In the genomic region with DNA sequence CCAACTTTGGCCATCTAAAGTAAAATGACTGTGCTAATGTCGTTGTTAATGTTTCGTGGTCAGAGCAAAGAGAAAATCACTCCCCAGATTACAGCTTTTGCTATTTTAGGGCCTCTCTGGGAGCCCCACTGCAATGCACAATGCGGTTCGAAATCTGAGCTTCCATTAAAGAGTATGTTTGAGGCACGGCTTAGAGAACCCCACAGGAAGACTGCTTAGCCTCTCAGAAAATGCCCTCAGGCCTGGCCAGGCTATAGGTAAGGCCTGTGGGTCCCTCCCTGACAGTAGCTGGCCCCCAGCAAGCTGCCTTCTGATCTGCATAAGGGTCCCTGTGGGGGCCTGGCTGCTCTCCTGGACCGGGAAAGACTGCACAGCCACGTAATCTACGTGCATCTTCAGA, we compare ENCODE assay signal across 37 cellular contexts.
"Had no signal": no experiment of that assay in that cellular context is flagged by ENCODE, and none has a peak within 500 bp of the region (broad histone marks: within the 10 kb centered on the region; RNA-seq: fewer than 3 reads in every experiment).

No MANE protein-coding gene starts in this region.

- H3K4me3 ChIP-seq: ascending aorta, cardiac muscle cell had no signal

- DNase-seq: activated B cell treated with CpG ODN at 0.5 μM for 24 hours; activated CD4-positive, alpha-beta memory T cell treated with anti-CD3 and anti-CD28 coated beads for 36 hours; activated CD4-positive, alpha-beta T cell treated with anti-CD3 and anti-CD28 coated beads for 4 hours; activated CD4-positive, alpha-beta T cell treated with anti-CD3 and anti-CD28 coated beads, Interleukin-2, amount 10 ng/mL, durations not matched to agents 24 days and 14 days; activated CD4-positive, alpha-beta T cell treated with anti-CD3 and anti-CD28 coated beads, Interleukin-2, amount 50 U/mL, for 1 hour; activated CD4-positive, alpha-beta T cell treated with anti-CD3 and anti-CD28 coated beads, Interleukin-2, amount 50 U/mL, for 4 hours; activated CD4-positive, CD25-positive, alpha-beta regulatory T cell treated with anti-CD3 and anti-CD28 coated beads, Interleukin-2, amount 50 U/mL, for 72 hours; activated CD8-positive, alpha-beta memory T cell treated with anti-CD3 and anti-CD28 coated beads, Interleukin-2, amount 50 U/mL, for 4 hours; activated CD8-positive, alpha-beta T cell treated with anti-CD3 and anti-CD28 coated beads for 36 hours; activated effector memory CD4-positive, alpha-beta T cell treated with anti-CD3 and anti-CD28 coated beads, Interleukin-2, amount 50 U/mL, for 16 hours; activated gamma-delta T cell treated with Interleukin-2 at 50 U/mL for 16 hours; activated naive CD4-positive, alpha-beta T cell; activated naive CD4-positive, alpha-beta T cell treated with anti-CD3 and anti-CD28 coated beads, Interleukin-2, amount 10 ng/mL, durations not matched to agents 7 days and 5 days; activated naive CD8-positive, alpha-beta T cell treated with anti-CD3 and anti-CD28 coated beads, Interleukin-2, amount 10 ng/mL, durations not matched to agents 7 days and 5 days; activated naive CD8-positive, alpha-beta T cell treated with anti-CD3 and anti-CD28 coated beads, Interleukin-2, amount 50 U/mL, for 24 hours; activated T-cell treated with anti-CD3 and anti-CD28 coated beads for 4 hours; activated T-cell treated with anti-CD3 and anti-CD28 coated beads, Interleukin-2, amount 50 U/mL, for 1 hour; activated T-cell treated with anti-CD3 and anti-CD28 coated beads, Interleukin-2, amount 50 U/mL, for 4 hours; activated T-cell treated with anti-CD3 and anti-CD28 coated beads, Interleukin-2, amount 50 U/mL, for 72 hours; amygdala; anterior cingulate cortex; caudate nucleus; cerebellar nuclear complex; T-helper 1 cell; T-helper 2 cell; T-helper 9 cell had no signal

- H3K9me3 Mint-ChIP-seq: activated T-helper 17 cell treated with anti-CD3 and anti-CD28 coated beads, Interleukin-2, amount 50 U/mL, for 72 hours had no signal

- ATAC-seq: activated CD8-positive, alpha-beta T cell treated with anti-CD3 and anti-CD28 coated beads for 36 hours; activated naive CD8-positive, alpha-beta T cell treated with anti-CD3 and anti-CD28 coated beads, Interleukin-2, amount 50 U/mL, for 24 hours; activated T-cell treated with anti-CD3 and anti-CD28 coated beads, Interleukin-2, amount 50 U/mL, for 4 hours; activated T-cell treated with anti-CD3 and anti-CD28 coated beads, Interleukin-2, amount 50 U/mL, for 72 hours; activated T-helper 17 cell treated with anti-CD3 and anti-CD28 coated beads, Interleukin-2, amount 50 U/mL, for 72 hours had no signal

- H3K27me3 Mint-ChIP-seq: activated B cell treated with CpG ODN at 0.5 μM for 24 hours; activated CD4-positive, alpha-beta memory T cell treated with anti-CD3 and anti-CD28 coated beads for 36 hours; activated CD4-positive, alpha-beta T cell treated with anti-CD3 and anti-CD28 coated beads, Interleukin-2, amount 10 ng/mL, durations not matched to agents 24 days and 14 days; activated CD8-positive, alpha-beta T cell treated with anti-CD3 and anti-CD28 coated beads for 36 hours; activated naive CD4-positive, alpha-beta T cell treated with anti-CD3 and anti-CD28 coated beads, Interleukin-2, amount 10 ng/mL, durations not matched to agents 7 days and 5 days; activated naive CD4-positive, alpha-beta T cell treated with anti-CD3 and anti-CD28 coated beads, Interleukin-2, amount 50 U/mL, for 24 hours; activated naive CD8-positive, alpha-beta T cell; activated naive CD8-positive, alpha-beta T cell treated with anti-CD3 and anti-CD28 coated beads, Interleukin-2, amount 10 ng/mL, durations not matched to agents 7 days and 5 days; activated naive CD8-positive, alpha-beta T cell treated with anti-CD3 and anti-CD28 coated beads, Interleukin-2, amount 50 U/mL, for 24 hours; activated T-helper 17 cell treated with anti-CD3 and anti-CD28 coated beads, Interleukin-2, amount 50 U/mL, for 72 hours; central memory CD8-positive, alpha-beta T cell had no signal

- H3K27ac ChIP-seq: ascending aorta, cardiac muscle cell, VCaP had no signal

- H3K27me3 ChIP-seq: ascending aorta, cardiac muscle cell had no signal

- H3K4me3 Mint-ChIP-seq: activated B cell treated with CpG ODN at 0.5 μM for 24 hours; activated CD4-positive, alpha-beta memory T cell treated with anti-CD3 and anti-CD28 coated beads for 36 hours; activated CD4-positive, alpha-beta T cell treated with anti-CD3 and anti-CD28 coated beads, Interleukin-2, amount 10 ng/mL, durations not matched to agents 24 days and 14 days; activated CD8-positive, alpha-beta T cell treated with anti-CD3 and anti-CD28 coated beads for 36 hours; activated naive CD4-positive, alpha-beta T cell treated with anti-CD3 and anti-CD28 coated beads, Interleukin-2, amount 10 ng/mL, durations not matched to agents 7 days and 5 days; activated naive CD4-positive, alpha-beta T cell treated with anti-CD3 and anti-CD28 coated beads, Interleukin-2, amount 50 U/mL, for 24 hours; activated naive CD8-positive, alpha-beta T cell; activated naive CD8-positive, alpha-beta T cell treated with anti-CD3 and anti-CD28 coated beads, Interleukin-2, amount 10 ng/mL, durations not matched to agents 7 days and 5 days; activated naive CD8-positive, alpha-beta T cell treated with anti-CD3 and anti-CD28 coated beads, Interleukin-2, amount 50 U/mL, for 24 hours; activated T-cell treated with anti-CD3 and anti-CD28 coated beads, Interleukin-2, amount 50 U/mL, for 4 hours; activated T-cell treated with anti-CD3 and anti-CD28 coated beads, Interleukin-2, amount 50 U/mL, for 72 hours; activated T-helper 1 cell treated with anti-CD3 and anti-CD28 coated beads, Interleukin-12 subunit alpha, Interleukin-12 subunit beta, Interleukin-2, Interleukin-4 antibody, amounts not matched to agents 30 ng/mL and 10 ng/mL and 1 ng/mL, durations not matched to agents 14 hours and 24 hours and 36 hours; activated T-helper 17 cell treated with anti-CD3 and anti-CD28 coated beads, Interleukin-2, amount 50 U/mL, for 72 hours; brain; central memory CD8-positive, alpha-beta T cell; T-helper 1 cell treated with Interleukin-12 subunit alpha and Interleukin-12 subunit beta and Interleukin-4 antibody, amounts not matched to agents 30 μg/mL and 1 μg/mL, for 36 hours; T-helper 2 cell treated with Interferon-gamma antibody and Interleukin-4, amounts not matched to agents 5 μg/mL and 100 μg/mL, for 36 hours had no signal

- H3K4me1 Mint-ChIP-seq: activated B cell treated with CpG ODN at 0.5 μM for 24 hours; activated CD4-positive, alpha-beta T cell treated with anti-CD3 and anti-CD28 coated beads, Interleukin-2, amount 10 ng/mL, durations not matched to agents 24 days and 14 days; activated naive CD4-positive, alpha-beta T cell treated with anti-CD3 and anti-CD28 coated beads, Interleukin-2, amount 10 ng/mL, durations not matched to agents 7 days and 5 days; activated naive CD4-positive, alpha-beta T cell treated with anti-CD3 and anti-CD28 coated beads, Interleukin-2, amount 50 U/mL, for 24 hours; activated naive CD8-positive, alpha-beta T cell treated with anti-CD3 and anti-CD28 coated beads, Interleukin-2, amount 10 ng/mL, durations not matched to agents 7 days and 5 days; activated naive CD8-positive, alpha-beta T cell treated with anti-CD3 and anti-CD28 coated beads, Interleukin-2, amount 50 U/mL, for 24 hours; activated T-helper 17 cell treated with anti-CD3 and anti-CD28 coated beads, Interleukin-2, amount 50 U/mL, for 72 hours; brain; central memory CD8-positive, alpha-beta T cell had no signal

- H3K9me3 ChIP-seq: ascending aorta had no signal

- H3K36me3 Mint-ChIP-seq: activated CD4-positive, alpha-beta memory T cell treated with anti-CD3 and anti-CD28 coated beads for 36 hours; activated naive CD4-positive, alpha-beta T cell treated with anti-CD3 and anti-CD28 coated beads, Interleukin-2, amount 10 ng/mL, durations not matched to agents 7 days and 5 days; activated naive CD4-positive, alpha-beta T cell treated with anti-CD3 and anti-CD28 coated beads, Interleukin-2, amount 50 U/mL, for 24 hours; activated naive CD8-positive, alpha-beta T cell; activated naive CD8-positive, alpha-beta T cell treated with anti-CD3 and anti-CD28 coated beads, Interleukin-2, amount 10 ng/mL, durations not matched to agents 7 days and 5 days; brain had no signal

- H3K36me3 ChIP-seq: ascending aorta, cardiac muscle cell had no signal

- H3K4me1 ChIP-seq: ascending aorta had no signal

- H3K27ac Mint-ChIP-seq: activated B cell treated with CpG ODN at 0.5 μM for 24 hours; activated CD4-positive, alpha-beta memory T cell treated with anti-CD3 and anti-CD28 coated beads for 36 hours; activated CD4-positive, alpha-beta T cell treated with anti-CD3 and anti-CD28 coated beads, Interleukin-2, amount 10 ng/mL, durations not matched to agents 24 days and 14 days; activated CD8-positive, alpha-beta T cell treated with anti-CD3 and anti-CD28 coated beads for 36 hours; activated naive CD4-positive, alpha-beta T cell treated with anti-CD3 and anti-CD28 coated beads, Interleukin-2, amount 10 ng/mL, durations not matched to agents 7 days and 5 days; activated naive CD4-positive, alpha-beta T cell treated with anti-CD3 and anti-CD28 coated beads, Interleukin-2, amount 50 U/mL, for 24 hours; activated naive CD8-positive, alpha-beta T cell; activated naive CD8-positive, alpha-beta T cell treated with anti-CD3 and anti-CD28 coated beads, Interleukin-2, amount 10 ng/mL, durations not matched to agents 7 days and 5 days; activated naive CD8-positive, alpha-beta T cell treated with anti-CD3 and anti-CD28 coated beads, Interleukin-2, amount 50 U/mL, for 24 hours; activated T-helper 1 cell treated with anti-CD3 and anti-CD28 coated beads, Interleukin-12 subunit alpha, Interleukin-12 subunit beta, Interleukin-2, Interleukin-4 antibody, amounts not matched to agents 30 ng/mL and 10 ng/mL and 1 ng/mL, durations not matched to agents 14 hours and 24 hours and 36 hours; activated T-helper 17 cell treated with anti-CD3 and anti-CD28 coated beads, Interleukin-2, amount 50 U/mL, for 72 hours; brain; T-helper 1 cell treated with Interleukin-12 subunit alpha and Interleukin-12 subunit beta and Interleukin-4 antibody, amounts not matched to agents 30 μg/mL and 1 μg/mL, for 36 hours; T-helper 2 cell treated with Interferon-gamma antibody and Interleukin-4, amounts not matched to agents 5 μg/mL and 100 μg/mL, for 36 hours had no signal
